ENCODE assay signal across 28 cellular contexts in genomic region chr1:185686996-185687778, GRCh38. TPM values are rescaled to one million over a fixed set of nuclear protein-coding genes. Genes with fewer than 3 reads are reported as not detected.
"Had no signal": no experiment of that assay in that cellular context is flagged by ENCODE, and none has a peak within 500 bp of the region (broad histone marks: within the 10 kb centered on the region; RNA-seq: fewer than 3 reads in every experiment).

No MANE protein-coding gene starts in this region.

- H3K27me3 ChIP-seq: neutrophil, pancreas, spleen, suprapubic skin, testis, tibial artery, transverse colon, upper lobe of right lung, uterus had no signal

- H3K27ac ChIP-seq: neutrophil, pancreas, psoas muscle, skin epidermis, spleen, suprapubic skin, testis, tibial artery, transverse colon, upper lobe of right lung, uterus had no signal

- DNase-seq: naive thymus-derived CD8-positive, alpha-beta T cell; nephron progenitor cell; nucleus accumbens; pancreas; psoas muscle; right cardiac atrium; spleen; stimulated activated CD4-positive, alpha-beta T cell treated with anti-CD3 and anti-CD28 coated beads, Interleukin-12 subunit alpha, Interleukin-12 subunit beta, amount 100 ng/mL, for 4 hours; stimulated activated CD4-positive, alpha-beta T cell treated with anti-CD3 and anti-CD28 coated beads, Interleukin-1b, Interleukin-23, amount 100 ng/mL, for 48 hours; stimulated activated CD4-positive, alpha-beta T cell treated with anti-CD3 and anti-CD28 coated beads, Interleukin-4, amount 100 ng/mL, for 1 hour; stimulated activated CD4-positive, alpha-beta T cell treated with anti-CD3 and anti-CD28 coated beads, Interleukin-4, amount 100 ng/mL, for 4 hours; stimulated activated CD8-positive, alpha-beta memory T cell treated with anti-CD3 and anti-CD28 coated beads, Interleukin-4, amount 100 ng/mL, for 48 hours; stimulated activated naive CD4-positive, alpha-beta T cell; stimulated activated naive CD8-positive, alpha-beta T cell treated with anti-CD3 and anti-CD28 coated beads, Interleukin-15, amount 100 ng/mL, for 72 hours; stimulated activated naive CD8-positive, alpha-beta T cell treated with anti-CD3 and anti-CD28 coated beads, Interleukin-15, Interleukin-2, amounts not matched to agents 100 U/mL and 50 U/mL, for 24 hours; substantia nigra; testis; tibial artery; transverse colon; upper lobe of right lung; uterus had no signal

- H3K4me2 ChIP-seq: smooth muscle cell had no signal

- ATAC-seq: naive thymus-derived CD8-positive, alpha-beta T cell; natural killer cell treated with Interleukin-12 subunit alpha and Interleukin-12 subunit beta and Interleukin-15 and Interleukin-18, amount 100 ng/mL, for 72 hours; pancreas; psoas muscle; right cardiac atrium; sciatic nerve; stimulated activated memory B cell treated with anti-CD40 and anti-IgM and Interleukin-4, amounts not matched to agents 10 μg/mL and 1 μg/mL and 100 μg/mL, for 72 hours; stimulated activated naive CD8-positive, alpha-beta T cell treated with anti-CD3 and anti-CD28 coated beads, Interleukin-15, amount 100 ng/mL, for 72 hours; stimulated activated naive CD8-positive, alpha-beta T cell treated with anti-CD3 and anti-CD28 coated beads, Interleukin-15, Interleukin-2, amounts not matched to agents 100 U/mL and 50 U/mL, for 24 hours; upper lobe of right lung had no signal

- H3K4me1 ChIP-seq: pancreas, psoas muscle, spleen, suprapubic skin, testis, tibial artery, transverse colon, upper lobe of right lung, uterus had no signal

- H3K36me3 ChIP-seq: neutrophil, pancreas, spleen, suprapubic skin, tibial artery, transverse colon, upper lobe of right lung, uterus had no signal

- FAIRE-seq: pancreas had no signal

- H3K4me3 ChIP-seq: pancreas, psoas muscle, skin epidermis, smooth muscle cell, spleen, suprapubic skin, testis, tibial artery, transverse colon, upper lobe of right lung, uterus had no signal

- H3K9me3 ChIP-seq: neutrophil, pancreas, psoas muscle, spleen, suprapubic skin, testis, tibial artery, transverse colon, upper lobe of right lung, uterus had no signal

RNA-seq across cellular contexts. Expression of gene HMCN1, which starts 47.0 kb away (rescaled TPM):
- polyA plus RNA-seq: naive thymus-derived CD8-positive, alpha-beta T cell had no signal
